In the genomic region with DNA sequence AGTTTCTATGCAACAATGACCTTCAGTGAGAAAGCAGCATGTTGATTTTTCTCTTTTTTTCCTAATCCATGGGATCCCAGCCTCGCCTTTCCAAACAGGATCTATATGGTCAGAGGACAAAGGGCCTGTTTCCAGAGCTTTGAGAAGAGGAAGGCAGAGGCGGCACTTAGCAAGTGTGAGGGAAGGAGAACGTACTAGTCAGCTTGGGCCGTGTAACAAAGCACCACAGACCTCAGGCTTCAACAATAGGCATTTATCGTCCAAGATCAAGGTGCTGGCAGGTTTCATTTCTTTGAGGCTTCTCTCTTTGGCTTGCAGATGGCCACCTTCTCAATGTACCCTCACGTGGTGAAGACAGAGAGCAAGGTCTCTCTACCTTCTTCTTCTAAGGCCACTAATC, we compare ENCODE assay signal across 1 cellular context.
TF ChIP-seq lines count a peak whose summit lies in the region.

No MANE protein-coding gene starts in this region.

TF ChIP-seq in HepG2, 621 proteins besides CTCF, POLR2A, EP300 and RAD21:
- TF ChIP-seq, protein P1, sequence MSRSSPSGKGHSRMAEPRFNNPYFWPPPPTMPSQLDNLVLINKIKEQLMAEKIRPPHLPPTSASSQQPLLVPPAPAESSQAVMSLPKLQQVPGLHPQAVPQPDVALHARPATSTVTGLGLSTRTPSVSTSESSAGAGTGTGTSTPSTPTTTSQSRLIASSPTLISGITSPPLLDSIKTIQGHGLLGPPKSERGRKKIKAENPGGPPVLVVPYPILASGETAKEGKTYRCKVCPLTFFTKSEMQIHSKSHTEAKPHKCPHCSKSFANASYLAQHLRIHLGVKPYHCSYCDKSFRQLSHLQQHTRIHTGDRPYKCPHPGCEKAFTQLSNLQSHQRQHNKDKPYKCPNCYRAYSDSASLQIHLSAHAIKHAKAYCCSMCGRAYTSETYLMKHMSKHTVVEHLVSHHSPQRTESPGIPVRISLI (CRISPR knock-in tag; IDR thresholded peaks at IDR 0.05; ENCODE audit: borderline replicate concordance) = 0 out of 2 replicates have a peak, but pooled peaks have one; percentile 16
- TF ChIP-seq, protein P2, sequence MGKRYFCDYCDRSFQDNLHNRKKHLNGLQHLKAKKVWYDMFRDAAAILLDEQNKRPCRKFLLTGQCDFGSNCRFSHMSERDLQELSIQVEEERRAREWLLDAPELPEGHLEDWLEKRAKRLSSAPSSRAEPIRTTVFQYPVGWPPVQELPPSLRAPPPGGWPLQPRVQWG (CRISPR knock-in tag; IDR thresholded peaks at IDR 0.05; ENCODE audit: borderline replicate concordance, low read depth) = no peak
- TF ChIP-seq, protein P3, sequence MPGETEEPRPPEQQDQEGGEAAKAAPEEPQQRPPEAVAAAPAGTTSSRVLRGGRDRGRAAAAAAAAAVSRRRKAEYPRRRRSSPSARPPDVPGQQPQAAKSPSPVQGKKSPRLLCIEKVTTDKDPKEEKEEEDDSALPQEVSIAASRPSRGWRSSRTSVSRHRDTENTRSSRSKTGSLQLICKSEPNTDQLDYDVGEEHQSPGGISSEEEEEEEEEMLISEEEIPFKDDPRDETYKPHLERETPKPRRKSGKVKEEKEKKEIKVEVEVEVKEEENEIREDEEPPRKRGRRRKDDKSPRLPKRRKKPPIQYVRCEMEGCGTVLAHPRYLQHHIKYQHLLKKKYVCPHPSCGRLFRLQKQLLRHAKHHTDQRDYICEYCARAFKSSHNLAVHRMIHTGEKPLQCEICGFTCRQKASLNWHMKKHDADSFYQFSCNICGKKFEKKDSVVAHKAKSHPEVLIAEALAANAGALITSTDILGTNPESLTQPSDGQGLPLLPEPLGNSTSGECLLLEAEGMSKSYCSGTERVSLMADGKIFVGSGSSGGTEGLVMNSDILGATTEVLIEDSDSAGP (CRISPR knock-in tag; IDR thresholded peaks at IDR 0.05; ENCODE audit: borderline replicate concordance) = no peak
- no peak for TF ChIP-seq RBM39 (IDR thresholded peaks at IDR 0.05; ENCODE audit: low read depth, low read length, poor library complexity, severe bottlenecking)
- TF ChIP-seq SNAI1 (CRISPR knock-in tag; IDR thresholded peaks at IDR 0.05; ENCODE audit: borderline replicate concordance) = no peak
- TF ChIP-seq ZNF264 (CRISPR knock-in tag; IDR thresholded peaks at IDR 0.05) = peak; percentile 69
- TF ChIP-seq RBAK (CRISPR knock-in tag; IDR thresholded peaks at IDR 0.05) = peak; percentile 98
- no peak for TF ChIP-seq GABPB1 (CRISPR knock-in tag; IDR thresholded peaks at IDR 0.05)
